Comparison of ENCODE assay signal across 8 cellular contexts in genomic region chr17:60526726-60527125, GRCh38. TPM values are rescaled to one million over a fixed set of nuclear protein-coding genes. Genes with fewer than 3 reads are reported as not detected.
DNase-seq lines count a peak whose midpoint lies in the region; ATAC-seq, FAIRE-seq and TF ChIP-seq lines count a peak whose summit lies in the region.

No MANE protein-coding gene starts in this region.

- H2AFZ ChIP-seq in fibroblast of lung (ENCODE audit: low read length) = peak overlapping the region; percentile 9

- no peak for ATAC-seq in RWPE2 (ENCODE audit: low read depth)
- no peak for ATAC-seq in psoas muscle
- no peak for ATAC-seq in omental fat pad (ENCODE audit: low FRiP score)

- peaks cover 41% of the 10 kb centered on the region for H3K79me2 ChIP-seq in fibroblast of lung (ENCODE audit: control insufficient read depth, insufficient read depth, low read length)

- H3K36me3 ChIP-seq in RWPE2 (ENCODE audit: low read depth) (peaks cover 4% of the 10 kb centered on the region; the same call in 1 of the 2 replicates), fibroblast of lung (ENCODE audit: control insufficient read depth, insufficient read depth, low read length) (no peaks in the 10 kb centered on the region), psoas muscle (ENCODE audit: insufficient read depth in 1 of 2, low read depth in 1 of 2) (no peaks in the 10 kb centered on the region)

- intact Hi-C loops in psoas muscle (cut with DNase I) = loop anchor here in 1 of 2 donors (5.0 kb wide), 2 partner anchors 76 to 139 kb away; partner anchors contain the start of gene PPM1D

- H3K4me3 ChIP-seq in GM08714 (ENCODE audit: low read length) (peak overlapping the region; percentile 99), RWPE2 (ENCODE audit: severe bottlenecking) (peak overlapping the region; percentile 94), fibroblast of lung (replicated peaks in 1 of 4; ENCODE audit: control extremely low read depth in 1 of 4, insufficient read depth in 1 of 4, low read depth in 3 of 4, low read length in 4 of 4) (peak overlapping the region; percentile 96 to 100 (median 98)), psoas muscle (peak overlapping the region; percentile 99)

- no peak for FAIRE-seq in GM19239 (lab: Jason Lieb, UNC)

- H3K9ac ChIP-seq in fibroblast of lung (ENCODE audit: insufficient read depth, low read length) = no peak overlapping the region

- H3K27me3 ChIP-seq in RWPE2 (ENCODE audit: insufficient read depth, poor library complexity, severe bottlenecking) = no peaks in the 10 kb centered on the region
- no peaks in the 10 kb centered on the region for H3K27me3 ChIP-seq in fibroblast of lung (ENCODE audit: control insufficient read depth, insufficient read depth, low read length)
- no peaks in the 10 kb centered on the region for H3K27me3 ChIP-seq in psoas muscle (ENCODE audit: insufficient read depth in 3 of 3, low read length in 2 of 3)

- H3K27ac ChIP-seq in RWPE2 (ENCODE audit: poor library complexity, severe bottlenecking) (peak overlapping the region; percentile 78), fibroblast of lung (ENCODE audit: insufficient read depth, low read length) (peak overlapping the region; percentile 97), psoas muscle (peak overlapping the region; percentile 100)

- peak overlapping the region; percentile 83 for H3K4me2 ChIP-seq in fibroblast of lung (ENCODE audit: extremely low read depth, insufficient read depth, low read length)

- DNase-seq in RWPE2 (ENCODE audit: low spot score) (no peak), fibroblast of lung (ENCODE audit: low read depth in 2 of 2) (peak; percentile 33 to 44), psoas muscle (no peak), omental fat pad (ENCODE audit: low spot score) (no peak), cortex of kidney (lab: John Stamatoyannopoulos, UW) (no peak), GM19239 (ENCODE audit: insufficient read length, low spot score) (no peak), NCI-H226 (no peak)

- no peaks in the 10 kb centered on the region for H4K20me1 ChIP-seq in fibroblast of lung (ENCODE audit: control insufficient read depth, extremely low read depth, insufficient read depth, low read length)

- WGBS in psoas muscle, 3 donors = 5 to 11% (median 7%) methylated on average over 6 of the region's 6 CpGs

- TF ChIP-seq CTCF in RWPE2 (IDR thresholded peaks at IDR 0.05; ENCODE audit: poor library complexity, severe bottlenecking) (no peak), fibroblast of lung (conservative IDR thresholded peaks at IDR 0.05 in 1 of 2, IDR thresholded peaks at IDR 0.05 in 1 of 2; ENCODE audit: low read depth in 1 of 2, low read length in 2 of 2) (no peak), psoas muscle (IDR thresholded peaks at IDR 0.05) (no peak), omental fat pad (IDR thresholded peaks at IDR 0.05) (no peak)

- peaks cover 17% of the 10 kb centered on the region for H3K4me1 ChIP-seq in RWPE2 (ENCODE audit: insufficient read depth, poor library complexity, severe bottlenecking)
- peaks cover 2% of the 10 kb centered on the region for H3K4me1 ChIP-seq in fibroblast of lung (ENCODE audit: control insufficient read depth, extremely low read depth, insufficient read depth, low read length)
- H3K4me1 ChIP-seq in psoas muscle = peaks cover 29% of the 10 kb centered on the region

- H3K9me3 ChIP-seq in RWPE2 (ENCODE audit: severe bottlenecking) (no peaks in the 10 kb centered on the region), fibroblast of lung (ENCODE audit: control insufficient read depth, insufficient read depth, low read depth, low read length) (no peaks in the 10 kb centered on the region), psoas muscle (no peaks in the 10 kb centered on the region)

RNA-seq across cellular contexts. Expression of gene APPBP2, which starts 0.7 kb away (rescaled TPM):
- 46.0 and 58.1 TPM in 2 replicates for total RNA-seq in fibroblast of lung
- polyA plus RNA-seq in fibroblast of lung = 25.3 and 45.0 TPM in 2 replicates
- 22.1 and 25.1 TPM in 2 replicates for polyA plus RNA-seq in fibroblast of lung (2012)
- 5.0 and 13.1 TPM in 2 replicates for polyA minus RNA-seq in fibroblast of lung (ENCODE audit: low replicate concordance)
- 10 to 100 TPM; 20.8 to 31.5 (median 25.8) TPM for total RNA-seq in psoas muscle
- 10 to 100 TPM in 1 of 3 donors, 1 to 10 TPM in 2; 5.9 to 35.4 (median 6.4) TPM for polyA plus RNA-seq in psoas muscle
- total RNA-seq in omental fat pad = 10 to 100 TPM; 22.0 to 35.8 (median 30.9) TPM

Comparison
In these comparisons a context has a peak if more than half of its experiments do, and no peak if none do; other contexts are left out.
1. DNase-seq: peak in fibroblast of lung (2 of 2); none in RWPE2 (single experiment), psoas muscle (0 of 2), omental fat pad (single experiment), cortex of kidney (single experiment), GM19239 (single experiment) and NCI-H226 (single experiment).
2. Peak in every context shown above with its lines, with median percentiles within 50 percentile points of each other: H3K4me3 ChIP-seq and H3K27ac ChIP-seq.